In the genomic region with DNA sequence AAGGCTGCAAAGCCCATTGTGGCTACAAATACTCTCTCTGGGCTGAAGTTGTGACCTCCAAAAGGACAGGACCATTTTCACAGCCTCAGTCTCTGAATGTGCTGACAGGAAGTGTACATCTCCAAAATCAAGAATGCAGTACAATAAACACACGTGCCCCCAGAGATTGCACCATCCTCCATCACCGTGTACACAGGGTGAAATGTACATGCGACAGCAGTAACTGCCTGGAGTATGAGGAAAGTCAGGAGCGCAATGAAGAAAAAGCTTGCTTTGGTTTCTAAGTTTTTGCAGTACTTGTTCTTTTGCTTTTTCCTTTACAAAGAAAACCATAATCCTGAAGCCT, we compare ENCODE assay signal across 1 cellular context.
TF ChIP-seq lines count a peak whose summit lies in the region.

No MANE protein-coding gene starts in this region.

TF ChIP-seq in HepG2, 621 proteins besides CTCF, POLR2A, EP300 and RAD21 (continued from another document and continues in another):
- no peak for TF ChIP-seq ZNF598 (CRISPR knock-in tag; IDR thresholded peaks at IDR 0.05; ENCODE audit: borderline replicate concordance)
- TF ChIP-seq RFX1 (IDR thresholded peaks at IDR 0.05), result no peak
- TF ChIP-seq TGIF2 (CRISPR knock-in tag; IDR thresholded peaks at IDR 0.05), result peak; percentile 58; the same call in 1 of the 2 replicates
- TF ChIP-seq, protein P1, sequence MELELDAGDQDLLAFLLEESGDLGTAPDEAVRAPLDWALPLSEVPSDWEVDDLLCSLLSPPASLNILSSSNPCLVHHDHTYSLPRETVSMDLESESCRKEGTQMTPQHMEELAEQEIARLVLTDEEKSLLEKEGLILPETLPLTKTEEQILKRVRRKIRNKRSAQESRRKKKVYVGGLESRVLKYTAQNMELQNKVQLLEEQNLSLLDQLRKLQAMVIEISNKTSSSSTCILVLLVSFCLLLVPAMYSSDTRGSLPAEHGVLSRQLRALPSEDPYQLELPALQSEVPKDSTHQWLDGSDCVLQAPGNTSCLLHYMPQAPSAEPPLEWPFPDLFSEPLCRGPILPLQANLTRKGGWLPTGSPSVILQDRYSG (CRISPR knock-in tag; IDR thresholded peaks at IDR 0.05), result no peak
- no peak for TF ChIP-seq ZNF333 (CRISPR knock-in tag; IDR thresholded peaks at IDR 0.05; ENCODE audit: borderline replicate concordance)
- TF ChIP-seq GPBP1L1 (CRISPR knock-in tag; IDR thresholded peaks at IDR 0.05), result no peak
- peak; percentile 54; the same call in 1 of the 2 replicates for TF ChIP-seq FOXO1 (CRISPR knock-in tag; IDR thresholded peaks at IDR 0.05)
- TF ChIP-seq ZFP1 (CRISPR knock-in tag; IDR thresholded peaks at IDR 0.05), result no peak
- TF ChIP-seq STAT5B (CRISPR knock-in tag; IDR thresholded peaks at IDR 0.05), result no peak
- no peak for TF ChIP-seq ZNF235 (CRISPR knock-in tag; IDR thresholded peaks at IDR 0.05; ENCODE audit: borderline replicate concordance)
- no peak for TF ChIP-seq ZSCAN30 (CRISPR knock-in tag; IDR thresholded peaks at IDR 0.05)
- no peak for TF ChIP-seq ZFP41 (CRISPR knock-in tag; IDR thresholded peaks at IDR 0.05; ENCODE audit: borderline replicate concordance)
- peak; percentile 48; the same call in 1 of the 2 replicates for TF ChIP-seq THAP11 (CRISPR knock-in tag; IDR thresholded peaks at IDR 0.05)
- no peak for TF ChIP-seq ZFP36L2 (CRISPR knock-in tag; IDR thresholded peaks at IDR 0.05)
- 0 out of 2 replicates have a peak, but pooled peaks have one; percentile 12 for TF ChIP-seq BCL6 (CRISPR knock-in tag; IDR thresholded peaks at IDR 0.05)
- no peak for TF ChIP-seq HIC2 (CRISPR knock-in tag; IDR thresholded peaks at IDR 0.05; ENCODE audit: low read depth)
- no peak for TF ChIP-seq FOXA1 (IDR thresholded peaks at IDR 0.05)
- peak; percentile 85 for TF ChIP-seq FOXA1 (CRISPR knock-in tag; IDR thresholded peaks at IDR 0.05)
- TF ChIP-seq NR1H2 (CRISPR knock-in tag; IDR thresholded peaks at IDR 0.05; ENCODE audit: borderline replicate concordance, low read depth), result no peak
- TF ChIP-seq, protein P2, sequence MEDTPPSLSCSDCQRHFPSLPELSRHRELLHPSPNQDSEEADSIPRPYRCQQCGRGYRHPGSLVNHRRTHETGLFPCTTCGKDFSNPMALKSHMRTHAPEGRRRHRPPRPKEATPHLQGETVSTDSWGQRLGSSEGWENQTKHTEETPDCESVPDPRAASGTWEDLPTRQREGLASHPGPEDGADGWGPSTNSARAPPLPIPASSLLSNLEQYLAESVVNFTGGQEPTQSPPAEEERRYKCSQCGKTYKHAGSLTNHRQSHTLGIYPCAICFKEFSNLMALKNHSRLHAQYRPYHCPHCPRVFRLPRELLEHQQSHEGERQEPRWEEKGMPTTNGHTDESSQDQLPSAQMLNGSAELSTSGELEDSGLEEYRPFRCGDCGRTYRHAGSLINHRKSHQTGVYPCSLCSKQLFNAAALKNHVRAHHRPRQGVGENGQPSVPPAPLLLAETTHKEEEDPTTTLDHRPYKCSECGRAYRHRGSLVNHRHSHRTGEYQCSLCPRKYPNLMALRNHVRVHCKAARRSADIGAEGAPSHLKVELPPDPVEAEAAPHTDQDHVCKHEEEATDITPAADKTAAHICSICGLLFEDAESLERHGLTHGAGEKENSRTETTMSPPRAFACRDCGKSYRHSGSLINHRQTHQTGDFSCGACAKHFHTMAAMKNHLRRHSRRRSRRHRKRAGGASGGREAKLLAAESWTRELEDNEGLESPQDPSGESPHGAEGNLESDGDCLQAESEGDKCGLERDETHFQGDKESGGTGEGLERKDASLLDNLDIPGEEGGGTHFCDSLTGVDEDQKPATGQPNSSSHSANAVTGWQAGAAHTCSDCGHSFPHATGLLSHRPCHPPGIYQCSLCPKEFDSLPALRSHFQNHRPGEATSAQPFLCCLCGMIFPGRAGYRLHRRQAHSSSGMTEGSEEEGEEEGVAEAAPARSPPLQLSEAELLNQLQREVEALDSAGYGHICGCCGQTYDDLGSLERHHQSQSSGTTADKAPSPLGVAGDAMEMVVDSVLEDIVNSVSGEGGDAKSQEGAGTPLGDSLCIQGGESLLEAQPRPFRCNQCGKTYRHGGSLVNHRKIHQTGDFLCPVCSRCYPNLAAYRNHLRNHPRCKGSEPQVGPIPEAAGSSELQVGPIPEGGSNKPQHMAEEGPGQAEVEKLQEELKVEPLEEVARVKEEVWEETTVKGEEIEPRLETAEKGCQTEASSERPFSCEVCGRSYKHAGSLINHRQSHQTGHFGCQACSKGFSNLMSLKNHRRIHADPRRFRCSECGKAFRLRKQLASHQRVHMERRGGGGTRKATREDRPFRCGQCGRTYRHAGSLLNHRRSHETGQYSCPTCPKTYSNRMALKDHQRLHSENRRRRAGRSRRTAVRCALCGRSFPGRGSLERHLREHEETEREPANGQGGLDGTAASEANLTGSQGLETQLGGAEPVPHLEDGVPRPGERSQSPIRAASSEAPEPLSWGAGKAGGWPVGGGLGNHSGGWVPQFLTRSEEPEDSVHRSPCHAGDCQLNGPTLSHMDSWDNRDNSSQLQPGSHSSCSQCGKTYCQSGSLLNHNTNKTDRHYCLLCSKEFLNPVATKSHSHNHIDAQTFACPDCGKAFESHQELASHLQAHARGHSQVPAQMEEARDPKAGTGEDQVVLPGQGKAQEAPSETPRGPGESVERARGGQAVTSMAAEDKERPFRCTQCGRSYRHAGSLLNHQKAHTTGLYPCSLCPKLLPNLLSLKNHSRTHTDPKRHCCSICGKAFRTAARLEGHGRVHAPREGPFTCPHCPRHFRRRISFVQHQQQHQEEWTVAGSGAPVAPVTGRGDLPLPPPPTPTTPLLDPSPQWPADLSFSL (CRISPR knock-in tag; IDR thresholded peaks at IDR 0.05), result no peak
- TF ChIP-seq ZNF672 (CRISPR knock-in tag; IDR thresholded peaks at IDR 0.05), result no peak
- TF ChIP-seq ASH2L (IDR thresholded peaks at IDR 0.05; ENCODE audit: insufficient read length, low read depth, low read length), result no peak
- TF ChIP-seq ELK4 (CRISPR knock-in tag; IDR thresholded peaks at IDR 0.05; ENCODE audit: borderline replicate concordance), result no peak
- TF ChIP-seq HOXA3 (CRISPR knock-in tag; IDR thresholded peaks at IDR 0.05), result no peak
- no peak for TF ChIP-seq ZNF709 (CRISPR knock-in tag; IDR thresholded peaks at IDR 0.05)
- no peak for TF ChIP-seq ZNF251 (CRISPR knock-in tag; IDR thresholded peaks at IDR 0.05)
- TF ChIP-seq, protein P3, sequence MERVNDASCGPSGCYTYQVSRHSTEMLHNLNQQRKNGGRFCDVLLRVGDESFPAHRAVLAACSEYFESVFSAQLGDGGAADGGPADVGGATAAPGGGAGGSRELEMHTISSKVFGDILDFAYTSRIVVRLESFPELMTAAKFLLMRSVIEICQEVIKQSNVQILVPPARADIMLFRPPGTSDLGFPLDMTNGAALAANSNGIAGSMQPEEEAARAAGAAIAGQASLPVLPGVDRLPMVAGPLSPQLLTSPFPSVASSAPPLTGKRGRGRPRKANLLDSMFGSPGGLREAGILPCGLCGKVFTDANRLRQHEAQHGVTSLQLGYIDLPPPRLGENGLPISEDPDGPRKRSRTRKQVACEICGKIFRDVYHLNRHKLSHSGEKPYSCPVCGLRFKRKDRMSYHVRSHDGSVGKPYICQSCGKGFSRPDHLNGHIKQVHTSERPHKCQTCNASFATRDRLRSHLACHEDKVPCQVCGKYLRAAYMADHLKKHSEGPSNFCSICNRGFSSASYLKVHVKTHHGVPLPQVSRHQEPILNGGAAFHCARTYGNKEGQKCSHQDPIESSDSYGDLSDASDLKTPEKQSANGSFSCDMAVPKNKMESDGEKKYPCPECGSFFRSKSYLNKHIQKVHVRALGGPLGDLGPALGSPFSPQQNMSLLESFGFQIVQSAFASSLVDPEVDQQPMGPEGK (CRISPR knock-in tag; IDR thresholded peaks at IDR 0.05), result peak; percentile 45
- TF ChIP-seq, protein P4, sequence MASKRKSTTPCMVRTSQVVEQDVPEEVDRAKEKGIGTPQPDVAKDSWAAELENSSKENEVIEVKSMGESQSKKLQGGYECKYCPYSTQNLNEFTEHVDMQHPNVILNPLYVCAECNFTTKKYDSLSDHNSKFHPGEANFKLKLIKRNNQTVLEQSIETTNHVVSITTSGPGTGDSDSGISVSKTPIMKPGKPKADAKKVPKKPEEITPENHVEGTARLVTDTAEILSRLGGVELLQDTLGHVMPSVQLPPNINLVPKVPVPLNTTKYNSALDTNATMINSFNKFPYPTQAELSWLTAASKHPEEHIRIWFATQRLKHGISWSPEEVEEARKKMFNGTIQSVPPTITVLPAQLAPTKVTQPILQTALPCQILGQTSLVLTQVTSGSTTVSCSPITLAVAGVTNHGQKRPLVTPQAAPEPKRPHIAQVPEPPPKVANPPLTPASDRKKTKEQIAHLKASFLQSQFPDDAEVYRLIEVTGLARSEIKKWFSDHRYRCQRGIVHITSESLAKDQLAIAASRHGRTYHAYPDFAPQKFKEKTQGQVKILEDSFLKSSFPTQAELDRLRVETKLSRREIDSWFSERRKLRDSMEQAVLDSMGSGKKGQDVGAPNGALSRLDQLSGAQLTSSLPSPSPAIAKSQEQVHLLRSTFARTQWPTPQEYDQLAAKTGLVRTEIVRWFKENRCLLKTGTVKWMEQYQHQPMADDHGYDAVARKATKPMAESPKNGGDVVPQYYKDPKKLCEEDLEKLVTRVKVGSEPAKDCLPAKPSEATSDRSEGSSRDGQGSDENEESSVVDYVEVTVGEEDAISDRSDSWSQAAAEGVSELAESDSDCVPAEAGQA (IDR thresholded peaks at IDR 0.05; ENCODE audit: low read depth), result no peak
- TF ChIP-seq, protein P4 (CRISPR knock-in tag; IDR thresholded peaks at IDR 0.05; ENCODE audit: borderline replicate concordance), result no peak
- TF ChIP-seq RXRB (CRISPR knock-in tag; IDR thresholded peaks at IDR 0.05; ENCODE audit: borderline replicate concordance), result peak; percentile 44
- no peak for TF ChIP-seq HNRNPL (IDR thresholded peaks at IDR 0.05; ENCODE audit: low read depth, low read length)
- peak; percentile 32; the same call in 1 of the 2 replicates for TF ChIP-seq HNF4A (CRISPR knock-in tag; IDR thresholded peaks at IDR 0.05)
- no peak for TF ChIP-seq ZBTB44 (CRISPR knock-in tag; IDR thresholded peaks at IDR 0.05)
- no peak for TF ChIP-seq HIVEP1 (CRISPR knock-in tag; IDR thresholded peaks at IDR 0.05)
- TF ChIP-seq SMYD3 (CRISPR knock-in tag; IDR thresholded peaks at IDR 0.05), result no peak; the same call in 1 of the 2 replicates
- TF ChIP-seq SNAPC5 (CRISPR knock-in tag; IDR thresholded peaks at IDR 0.05; ENCODE audit: borderline replicate concordance), result no peak
- TF ChIP-seq IRX3 (CRISPR knock-in tag; IDR thresholded peaks at IDR 0.05; ENCODE audit: borderline replicate concordance, low read depth), result no peak
- TF ChIP-seq ZNF567 (CRISPR knock-in tag; IDR thresholded peaks at IDR 0.05; ENCODE audit: borderline replicate concordance), result 0 out of 2 replicates have a peak, but pooled peaks have one; percentile 43
- no peak for TF ChIP-seq MIXL1 (CRISPR knock-in tag; IDR thresholded peaks at IDR 0.05)
